ENCODE assay signal across 15 cellular contexts in genomic region chr15:78418681-78419080, GRCh38. TPM values are rescaled to one million over a fixed set of nuclear protein-coding genes. Genes with fewer than 3 reads are reported as not detected.
A peak's percentile ranks its signal among the peaks of the same experiment; 100 is the strongest.
DNase-seq lines count a peak whose midpoint lies in the region; ATAC-seq and TF ChIP-seq lines count a peak whose summit lies in the region.
"Had no signal": no experiment of that assay in that cellular context is flagged by ENCODE, and none has a peak within 500 bp of the region (broad histone marks: within the 10 kb centered on the region; RNA-seq: fewer than 3 reads in every experiment).

No MANE protein-coding gene starts in this region.

- intact Hi-C loops in colonic mucosa (cut with DNase I), result no loop called here
- intact Hi-C loops in left colon (cut with DNase I, micrococcal nuclease), result no loop called here
- intact Hi-C loops in mucosa of descending colon (cut with DNase I, micrococcal nuclease), result no loop called here

- H3K9me3 ChIP-seq in colonic mucosa (no peaks in the 10 kb centered on the region), mucosa of descending colon (no peaks in the 10 kb centered on the region), mesenchymal stem cell (ENCODE audit: control insufficient read depth, low read length) (no peaks in the 10 kb centered on the region)
- H3K9me3 ChIP-seq: BLaER1, Caco-2 had no signal

- no peak overlapping the region for H3K4me3 ChIP-seq in colonic mucosa
- no peak overlapping the region for H3K4me3 ChIP-seq in mucosa of descending colon
- H3K4me3 ChIP-seq in mesenchymal stem cell (ENCODE audit: insufficient read depth in 1 of 2, low read depth in 1 of 2, low read length in 2 of 2), result no peak overlapping the region
- H3K4me3 ChIP-seq: BLaER1 had no signal

- H3K79me1 ChIP-seq in mesenchymal stem cell (replicated peaks; ENCODE audit: low read length, poor library complexity, severe bottlenecking), result no peaks in the 10 kb centered on the region

- no peak overlapping the region for H2BK5ac ChIP-seq in mesenchymal stem cell (ENCODE audit: low read depth, low read length, poor library complexity, severe bottlenecking)

- ATAC-seq in left colon (peak; percentile 39), mucosa of descending colon (peak; percentile 41), HG03045 (IDR thresholded peaks at IDR 0.05; ENCODE audit: unreplicated experiment) (no peak)
- ATAC-seq: HCT116 had no signal

- H3K36me3 ChIP-seq in colonic mucosa (no peaks in the 10 kb centered on the region), mucosa of descending colon (ENCODE audit: low read depth) (no peaks in the 10 kb centered on the region), mesenchymal stem cell (ENCODE audit: control insufficient read depth in 1 of 2, insufficient read depth in 2 of 2, low read depth in 1 of 2, low read length in 2 of 2) (no peaks in the 10 kb centered on the region)
- H3K36me3 ChIP-seq: BLaER1 had no signal

- H3K27ac ChIP-seq in colonic mucosa (no peak overlapping the region), mesenchymal stem cell (ENCODE audit: low read length, poor library complexity, severe bottlenecking) (no peak overlapping the region)
- H3K27ac ChIP-seq: BLaER1 had no signal

- H3K27me3 ChIP-seq in colonic mucosa, result no peaks in the 10 kb centered on the region
- H3K27me3 ChIP-seq in mesenchymal stem cell (ENCODE audit: control insufficient read depth in 1 of 2, insufficient read depth in 1 of 2, low read length in 2 of 2), result peaks cover 21 to 27% of the 10 kb centered on the region in 2 experiments
- H3K27me3 ChIP-seq: BLaER1 had no signal

- no peak overlapping the region for H3K9ac ChIP-seq in colonic mucosa (ENCODE audit: low read depth in 2 of 2, low read length in 2 of 2)
- no peak overlapping the region for H3K9ac ChIP-seq in mesenchymal stem cell (ENCODE audit: low read length)
- H3K9ac ChIP-seq: BLaER1 had no signal

- H4K8ac ChIP-seq in mesenchymal stem cell (ENCODE audit: low read length), result no peak overlapping the region

- no peak overlapping the region for H3K14ac ChIP-seq in mesenchymal stem cell (ENCODE audit: low read length in 2 of 2)

- TF ChIP-seq CTCF in colonic mucosa (IDR thresholded peaks at IDR 0.05) (no peak), mucosa of descending colon (IDR thresholded peaks at IDR 0.05) (no peak)

- no peak overlapping the region for H3K18ac ChIP-seq in mesenchymal stem cell (ENCODE audit: low read depth in 1 of 2, low read length in 2 of 2)

- peaks cover 4% of the 10 kb centered on the region for H3K4me1 ChIP-seq in colonic mucosa
- H3K4me1 ChIP-seq in mucosa of descending colon (ENCODE audit: low read depth), result peaks cover 36% of the 10 kb centered on the region
- peaks cover 2% of the 10 kb centered on the region for H3K4me1 ChIP-seq in mesenchymal stem cell (ENCODE audit: control insufficient read depth, insufficient read depth, low read depth, low read length)
- H3K4me1 ChIP-seq: BLaER1 had no signal

- DNase-seq in HuH-7 (ENCODE audit: low spot score) (peak; percentile 47), colonic mucosa (peak; percentile 64), left colon (peak in 1 of 2 donors; percentile 55), mucosa of descending colon (peak in 2 of 3 donors; percentile 66 to 68), NCI-H510A (lab: John Stamatoyannopoulos, UW) (no peak), mesenchymal stem cell (no peak), DMS 273 treated with DMSO at 0.1 percent for 48 hours (lab: John Stamatoyannopoulos, UW) (no peak)
- DNase-seq: 8988T; AML-193; Caco-2; CD8-positive, alpha-beta memory T cell; GF-D8 had no signal

- H4K91ac ChIP-seq in mesenchymal stem cell (ENCODE audit: low read length), result no peak overlapping the region

- H3K4ac ChIP-seq in mesenchymal stem cell (ENCODE audit: low read depth in 1 of 2, low read length in 2 of 2), result no peak overlapping the region

- no peak overlapping the region for H2BK120ac ChIP-seq in mesenchymal stem cell (ENCODE audit: low read depth, low read length)

- H2BK12ac ChIP-seq in mesenchymal stem cell (ENCODE audit: low read length in 2 of 2), result no peak overlapping the region

- no peak overlapping the region for H2AFZ ChIP-seq in mesenchymal stem cell (ENCODE audit: low read depth, low read length)

- H3K23ac ChIP-seq in mesenchymal stem cell (ENCODE audit: low read length in 2 of 2), result no peak overlapping the region

- no peak overlapping the region for H2AK5ac ChIP-seq in mesenchymal stem cell (ENCODE audit: low read length, severe bottlenecking)

- no peak overlapping the region for H3K4me2 ChIP-seq in mesenchymal stem cell (ENCODE audit: low read length, poor library complexity, severe bottlenecking)
- H3K4me2 ChIP-seq: BLaER1 had no signal

- no peak overlapping the region for H2BK15ac ChIP-seq in mesenchymal stem cell (ENCODE audit: low read depth, poor library complexity, severe bottlenecking)

- 76% methylated on average over 6 of the region's 10 CpGs for WGBS in mesenchymal stem cell

RNA-seq across cellular contexts. Expression of gene IREB2, which starts 19.3 kb away (rescaled TPM):
- total RNA-seq in colonic mucosa, result 10 to 100 TPM; 52.4 to 59.9 TPM
- total RNA-seq in left colon, result 10 to 100 TPM; 54.2 to 65.2 TPM
- total RNA-seq in mucosa of descending colon, result 10 to 100 TPM; 51.7 to 62.7 (median 62.0) TPM
- 22.3 TPM for polyA plus RNA-seq in mesenchymal stem cell (2013, experiment 1 of 2)
- 21.7 TPM for polyA plus RNA-seq in mesenchymal stem cell (2013, experiment 2 of 2)

Comparison
In these comparisons a context has a peak if more than half of its experiments do, and no peak if none do; other contexts are left out.
1. DNase-seq: peak in HuH-7 (single experiment), colonic mucosa (single experiment) and mucosa of descending colon (2 of 3); none in NCI-H510A (single experiment), mesenchymal stem cell (single experiment) and DMS 273 treated with DMSO at 0.1 percent for 48 hours (single experiment).